22 cellular contexts compared by ENCODE assay signal in genomic region chr1:239616686-239617085, GRCh38.
DNase-seq lines count a peak whose midpoint lies in the region; ATAC-seq and TF ChIP-seq lines count a peak whose summit lies in the region.
"Had no signal": no experiment of that assay in that cellular context is flagged by ENCODE, and none has a peak within 500 bp of the region (broad histone marks: within the 10 kb centered on the region; RNA-seq: fewer than 3 reads in every experiment).

No MANE protein-coding gene starts in this region.

- no peaks in the 10 kb centered on the region for H3K9me2 ChIP-seq in PC-9 (ENCODE audit: insufficient read depth)

- no peak overlapping the region for H3K27ac ChIP-seq in PC-9
- H3K27ac ChIP-seq: A549, SK-N-MC had no signal

- H3K36me3 ChIP-seq in PC-9 (ENCODE audit: low read depth): no peaks in the 10 kb centered on the region

- H2AFZ ChIP-seq in PC-9: no peak overlapping the region

- TF ChIP-seq CTCF in PC-9 (conservative IDR thresholded peaks at IDR 0.05): no peak

- H3K4me2 ChIP-seq in PC-9: peak overlapping the region; percentile 3; the same call in 1 of the 2 replicates
- H3K4me2 ChIP-seq: A549 had no signal

- ATAC-seq in stimulated activated naive CD8-positive, alpha-beta T cell treated with anti-CD3 and anti-CD28 coated beads, Interleukin-15, Interleukin-2, amounts not matched to agents 100 U/mL and 50 U/mL, for 24 hours: no peak
- ATAC-seq: A549, HCT116 had no signal

- no peaks in the 10 kb centered on the region for H3K79me2 ChIP-seq in PC-9 (ENCODE audit: low read depth)

- H3K27me3 ChIP-seq in PC-9 (ENCODE audit: insufficient read depth, low read depth): no peaks in the 10 kb centered on the region

- H3K9me3 ChIP-seq in PC-9 (ENCODE audit: insufficient read depth, low read depth): no peaks in the 10 kb centered on the region
- H3K9me3 ChIP-seq: A549 had no signal

- H3K4me1 ChIP-seq in PC-9 (replicated peaks; ENCODE audit: insufficient read depth): peaks cover 9% of the 10 kb centered on the region; the same call in 1 of the 2 replicates
- H3K4me1 ChIP-seq: A549 had no signal

- intact Hi-C loops in PC-9 (cut with micrococcal nuclease; ENCODE audit: unreplicated experiment): no loop called here

- H4K20me1 ChIP-seq in PC-9 (ENCODE audit: insufficient read depth): no peaks in the 10 kb centered on the region

- POLR2A ChIA-PET in PC-9 (lab: Charles Lee; ENCODE audit: unreplicated experiment): no interaction called here

- DNase-seq in A172 (ENCODE audit: low spot score) (peak; percentile 53), HS-5 (ENCODE audit: low read depth) (peak; percentile 31), PC-9 (peak in 1 of 2 experiments; percentile 79), myocyte (ENCODE audit: low read depth) (peak; percentile 10), cerebellar nuclear complex (lab: John Stamatoyannopoulos, UW) (no peak), middle frontal gyrus (ENCODE audit: extremely low spot score, low spot score) (no peak), NCI-H187 (lab: John Stamatoyannopoulos, UW) (no peak)
- DNase-seq in stimulated activated naive CD8-positive, alpha-beta T cell treated with anti-CD3 and anti-CD28 coated beads, Interleukin-15, Interleukin-2, amounts not matched to agents 100 U/mL and 50 U/mL, for 24 hours: no peak
- DNase-seq: GF-D8, GOT3, Kasumi-1, MM.1S, NCI-H1092, NCI-H1436 treated with DMSO at 0.1 percent for 48 hours, NCI-H2081, NCI-H2171, NCI-H524 treated with DMSO at 0.1 percent for 48 hours, NCI-H82, SHP77 had no signal

- no peaks in the 10 kb centered on the region for H3F3A ChIP-seq in PC-9 (ENCODE audit: insufficient read depth, low read depth)

- H3K4me3 ChIP-seq in PC-9: no peak overlapping the region
- H3K4me3 ChIP-seq: A549, SK-N-MC had no signal

- no TSS peak for BruUV-seq in PC-9 (replicated peaks; lab: Mats Ljungman, UMichigan)

- CTCF ChIA-PET in PC-9 (lab: Charles Lee): interaction anchor here (0.6 kb wide), 1 partner anchor 444 kb away, joined by 4 read pairs; no protein-coding TSS in a partner anchor

Comparison
In these comparisons a context has a peak if more than half of its experiments do, and no peak if none do; other contexts are left out.
1. DNase-seq: peak in A172 (single experiment), HS-5 (single experiment) and myocyte (single experiment); none in stimulated activated naive CD8-positive, alpha-beta T cell treated with anti-CD3 and anti-CD28 coated beads, Interleukin-15, Interleukin-2, amounts not matched to agents 100 U/mL and 50 U/mL, for 24 hours (single experiment), cerebellar nuclear complex (0 of 2), middle frontal gyrus (single experiment) and NCI-H187 (0 of 2).